In the genomic region with DNA sequence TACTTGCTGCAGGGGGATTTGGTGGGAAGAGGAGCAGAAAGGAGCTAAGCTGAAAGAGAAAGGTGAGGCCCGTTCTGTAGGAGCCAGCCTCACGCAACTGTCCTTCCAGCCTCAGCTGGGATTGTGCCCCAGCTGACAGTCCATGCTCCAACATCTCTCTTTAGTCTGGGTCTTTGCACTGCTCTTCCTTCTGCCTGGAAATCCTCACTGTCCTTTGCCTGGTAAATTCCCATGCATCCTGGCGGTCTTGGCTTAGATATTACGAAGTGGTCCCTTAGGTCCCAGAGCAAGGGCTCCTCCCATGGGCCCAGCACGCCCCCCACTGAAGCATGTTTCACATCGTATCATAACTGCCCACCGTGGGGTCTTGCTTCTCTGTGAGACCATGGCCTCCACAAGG, we compare ENCODE assay signal across 3 cellular contexts.
TF ChIP-seq lines count a peak whose summit lies in the region.

No MANE protein-coding gene starts in this region.

TF ChIP-seq in A549, 52 proteins besides CTCF, POLR2A, EP300 and RAD21:
- TF ChIP-seq MAZ (IDR thresholded peaks at IDR 0.05; ENCODE audit: borderline replicate concordance, low read depth, low read length) (no peak), RCOR1 (IDR thresholded peaks at IDR 0.05; ENCODE audit: low read depth, low read length) (no peak), EHMT2 (IDR thresholded peaks at IDR 0.05; ENCODE audit: low read depth) (no peak), HOXA7 (CRISPR knock-in tag; IDR thresholded peaks at IDR 0.05) (no peak), PHF8 (IDR thresholded peaks at IDR 0.05; ENCODE audit: borderline replicate concordance, low read depth) (no peak), SMC3 (IDR thresholded peaks at IDR 0.05) (no peak), RARB (CRISPR knock-in tag; IDR thresholded peaks at IDR 0.05) (no peak), BHLHE40 (IDR thresholded peaks at IDR 0.05; ENCODE audit: low read depth, low read length) (no peak), NPAS2 (CRISPR knock-in tag; IDR thresholded peaks at IDR 0.05; ENCODE audit: borderline replicate concordance) (no peak), EHF (CRISPR knock-in tag; IDR thresholded peaks at IDR 0.05) (no peak), RNF2 (IDR thresholded peaks at IDR 0.05; ENCODE audit: borderline replicate concordance, low read depth) (no peak), RFX5 (IDR thresholded peaks at IDR 0.05) (no peak)

TF ChIP-seq in HEK293, 187 proteins besides CTCF, POLR2A, EP300 and RAD21:
- no peak for TF ChIP-seq ZNF76 (tag by site-specific recombination; IDR thresholded peaks at IDR 0.05; ENCODE audit: borderline replicate concordance, low read depth)
- no peak for TF ChIP-seq ZBTB17 (tag by site-specific recombination; IDR thresholded peaks at IDR 0.05)
- peak; percentile 36; the same call in 1 of the 2 replicates for TF ChIP-seq ZBTB48 (tag by site-specific recombination; IDR thresholded peaks at IDR 0.05)
- no peak for TF ChIP-seq ZBTB8A (tag by site-specific recombination; IDR thresholded peaks at IDR 0.05)
- TF ChIP-seq PATZ1 (tag by site-specific recombination; IDR thresholded peaks at IDR 0.05): no peak

TF ChIP-seq in H1, 55 proteins besides CTCF, POLR2A, EP300 and RAD21:
- TF ChIP-seq USF2 (IDR thresholded peaks at IDR 0.05; ENCODE audit: low read length) (no peak), ASH2L (IDR thresholded peaks at IDR 0.05; ENCODE audit: low read length) (no peak), POLR2AphosphoS5 (IDR thresholded peaks at IDR 0.05; ENCODE audit: low read depth, low read length) (no peak), TEAD4 (IDR thresholded peaks at IDR 0.05; ENCODE audit: low read depth, low read length) (no peak), SRF (IDR thresholded peaks at IDR 0.05; ENCODE audit: low read depth, low read length) (no peak), CTBP2 (IDR thresholded peaks at IDR 0.05; ENCODE audit: borderline replicate concordance, insufficient read depth, insufficient read length, low read length) (no peak), TAF1 (IDR thresholded peaks at IDR 0.05; ENCODE audit: low read depth, low read length) (no peak), CBX5 (IDR thresholded peaks at IDR 0.05; ENCODE audit: low read depth, low read length) (no peak), SAP30 (IDR thresholded peaks at IDR 0.05; ENCODE audit: insufficient read depth, insufficient replicate concordance, low read length) (no peak), CHD7 (IDR thresholded peaks at IDR 0.05; ENCODE audit: insufficient replicate concordance, low read length) (no peak), RBBP5 (IDR thresholded peaks at IDR 0.05; ENCODE audit: borderline replicate concordance, low read depth, low read length) (no peak), ZNF274 (IDR thresholded peaks at IDR 0.05; ENCODE audit: borderline replicate concordance, extremely low read depth, low read length) (no peak)
- TF ChIP-seq, protein P1, sequence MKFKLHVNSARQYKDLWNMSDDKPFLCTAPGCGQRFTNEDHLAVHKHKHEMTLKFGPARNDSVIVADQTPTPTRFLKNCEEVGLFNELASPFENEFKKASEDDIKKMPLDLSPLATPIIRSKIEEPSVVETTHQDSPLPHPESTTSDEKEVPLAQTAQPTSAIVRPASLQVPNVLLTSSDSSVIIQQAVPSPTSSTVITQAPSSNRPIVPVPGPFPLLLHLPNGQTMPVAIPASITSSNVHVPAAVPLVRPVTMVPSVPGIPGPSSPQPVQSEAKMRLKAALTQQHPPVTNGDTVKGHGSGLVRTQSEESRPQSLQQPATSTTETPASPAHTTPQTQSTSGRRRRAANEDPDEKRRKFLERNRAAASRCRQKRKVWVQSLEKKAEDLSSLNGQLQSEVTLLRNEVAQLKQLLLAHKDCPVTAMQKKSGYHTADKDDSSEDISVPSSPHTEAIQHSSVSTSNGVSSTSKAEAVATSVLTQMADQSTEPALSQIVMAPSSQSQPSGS (IDR thresholded peaks at IDR 0.05; ENCODE audit: low read length): no peak
